20 cellular contexts compared by ENCODE assay signal in the genomic region with DNA sequence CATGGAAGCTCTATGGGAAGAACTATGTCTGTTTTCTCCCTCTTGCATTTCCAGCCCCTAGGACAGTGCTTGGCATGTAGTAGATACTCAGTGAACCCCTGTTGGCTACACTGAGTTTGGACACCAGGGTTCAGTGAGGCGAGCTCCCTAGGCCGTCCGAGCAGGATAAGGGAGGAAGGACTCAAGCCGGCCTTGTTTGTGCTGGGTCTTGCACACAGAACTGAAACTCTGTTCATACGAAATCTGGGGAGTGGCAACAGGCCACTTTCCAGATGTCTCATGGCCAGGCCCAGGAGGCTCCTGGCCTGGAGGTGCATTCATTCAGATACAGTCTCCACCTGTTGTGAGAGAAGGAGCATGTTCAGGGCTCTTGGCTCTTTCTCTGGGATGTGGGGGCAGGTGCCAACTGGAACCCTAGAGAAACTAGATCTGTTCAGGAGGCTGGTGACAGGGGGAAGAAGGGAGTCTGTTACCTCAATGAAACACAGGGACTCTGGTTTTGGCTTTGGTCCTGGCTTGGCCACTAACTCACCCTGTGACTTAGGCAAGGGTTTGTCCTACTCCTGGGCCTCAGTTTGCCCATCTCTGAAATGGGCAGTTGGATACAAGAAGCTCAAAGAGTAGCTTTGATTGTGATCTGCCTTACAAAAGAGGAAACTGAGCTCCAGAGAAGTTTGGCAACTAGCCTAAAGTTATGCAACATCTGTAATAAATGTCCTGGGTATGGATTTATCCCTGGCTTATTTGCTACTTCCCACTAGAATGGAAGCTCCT. TPM values are rescaled to one million over a fixed set of nuclear protein-coding genes. Genes with fewer than 3 reads are reported as not detected.
DNase-seq lines count a peak whose midpoint lies in the region; ATAC-seq and TF ChIP-seq lines count a peak whose summit lies in the region.
"Had no signal": no experiment of that assay in that cellular context is flagged by ENCODE, and none has a peak within 500 bp of the region (broad histone marks: within the 10 kb centered on the region; RNA-seq: fewer than 3 reads in every experiment).

No MANE protein-coding gene starts in this region.

- no peaks in the 10 kb centered on the region for H3K27me3 ChIP-seq in sigmoid colon
- H3K27me3 ChIP-seq: BE2C, SJCRH30 had no signal

- H3K4me1 ChIP-seq in sigmoid colon = peaks cover 0 to 12% (median 11%) of the 10 kb centered on the region in 4 donors

- no peak for TF ChIP-seq EP300 in sigmoid colon (IDR thresholded peaks at IDR 0.05)

- no peaks in the 10 kb centered on the region for H3K9me3 ChIP-seq in sigmoid colon
- H3K9me3 ChIP-seq: BE2C, SJCRH30 had no signal

- TF ChIP-seq CTCF in sigmoid colon (IDR thresholded peaks at IDR 0.05) = no peak

- ATAC-seq in GM18867 (IDR thresholded peaks at IDR 0.05; ENCODE audit: unreplicated experiment) = no peak

- DNase-seq in activated CD8-positive, alpha-beta memory T cell treated with anti-CD3 and anti-CD28 coated beads for 24 hours = peak; percentile 43
- no peak for DNase-seq in activated CD8-positive, alpha-beta memory T cell treated with anti-CD3 and anti-CD28 coated beads, Interleukin-2, amount 50 U/mL, for 4 hours
- peak; percentile 25 for DNase-seq in RPMI8226
- peak; percentile 39 for DNase-seq in ecto neural progenitor cell (ENCODE audit: low spot score)
- peak; percentile 34 for DNase-seq in sigmoid colon
- DNase-seq in effector CD4-positive, alpha-beta T cell = no peak
- no peak for DNase-seq in AG20443 (ENCODE audit: low spot score)
- DNase-seq: BE2C; CD4-positive, alpha-beta T cell; H7; HFFc6; NCI-H1048; NCI-H1436 treated with DMSO at 0.1 percent for 48 hours; NCI-H2029; NCI-H2171; NCI-H526; SJCRH30 had no signal

- WGBS in sigmoid colon, 2 donors = 85 to 88% methylated on average over 5 of the region's 5 CpGs

- intact Hi-C loops in sigmoid colon (cut with DNase I) = no loop called here

- no peak for TF ChIP-seq POLR2A in sigmoid colon (IDR thresholded peaks at IDR 0.05)

- no peaks in the 10 kb centered on the region for H3K36me3 ChIP-seq in sigmoid colon
- H3K36me3 ChIP-seq: BE2C, SJCRH30 had no signal

- H3K4me3 ChIP-seq in sigmoid colon = no peak overlapping the region
- H3K4me3 ChIP-seq: PC-9, SJCRH30 had no signal

- no peak overlapping the region for H3K27ac ChIP-seq in sigmoid colon
- H3K27ac ChIP-seq: KMS-11, PC-9, SJCRH30 had no signal

RNA-seq across cellular contexts. Expression of gene LMO1, which starts 23.8 kb away (rescaled TPM):
- 1 to 10 TPM in 1 of 4 donors, under 1 TPM in 1, not detected in 2; 0.66 to 1.8 TPM for total RNA-seq in sigmoid colon
- polyA plus RNA-seq in sigmoid colon = under 1 TPM in 1 of 3 donors, not detected in 2; 0.04 TPM
- total RNA-seq: CD4-positive, alpha-beta T cell; HFFc6; PC-9 had no signal

Comparison
In these comparisons a context has a peak if more than half of its experiments do, and no peak if none do; other contexts are left out.
1. DNase-seq: peak in activated CD8-positive, alpha-beta memory T cell treated with anti-CD3 and anti-CD28 coated beads for 24 hours (single experiment), RPMI8226 (single experiment), ecto neural progenitor cell (single experiment) and sigmoid colon (single experiment); none in activated CD8-positive, alpha-beta memory T cell treated with anti-CD3 and anti-CD28 coated beads, Interleukin-2, amount 50 U/mL, for 4 hours (single experiment), effector CD4-positive, alpha-beta T cell (single experiment) and AG20443 (single experiment).